Comparison of ENCODE assay signal across 29 cellular contexts in genomic region chr11:70488171-70488570, GRCh38.
"Had no signal": no experiment of that assay in that cellular context is flagged by ENCODE, and none has a peak within 500 bp of the region (broad histone marks: within the 10 kb centered on the region; RNA-seq: fewer than 3 reads in every experiment).

No MANE protein-coding gene starts in this region.

- H3K9me3 Mint-ChIP-seq: activated naive CD4-positive, alpha-beta T cell treated with anti-CD3 and anti-CD28 coated beads, Interleukin-2, amount 50 U/mL, for 72 hours had no signal

- H3K9me3 ChIP-seq: ascending aorta had no signal

- H3K4me1 Mint-ChIP-seq: activated CD8-positive, alpha-beta memory T cell treated with anti-CD3 and anti-CD28 coated beads, Interleukin-2, amount 10 ng/mL, durations not matched to agents 7 days and 5 days; WTC11 had no signal

- DNase-seq: activated CD4-positive, alpha-beta T cell treated with anti-CD3 and anti-CD28 coated beads, Interleukin-2, amount 10 ng/mL, durations not matched to agents 24 days and 14 days; activated CD4-positive, alpha-beta T cell treated with anti-CD3 and anti-CD28 coated beads, Interleukin-2, amount 50 U/mL, for 48 hours; activated CD4-positive, CD25-positive, alpha-beta regulatory T cell treated with anti-CD3 and anti-CD28 coated beads, Interleukin-2, amount 50 U/mL, for 72 hours; activated CD8-positive, alpha-beta memory T cell treated with anti-CD3 and anti-CD28 coated beads, Interleukin-2, amount 10 ng/mL, durations not matched to agents 7 days and 5 days; activated effector memory CD4-positive, alpha-beta T cell treated with anti-CD3 and anti-CD28 coated beads, Interleukin-2, amount 50 U/mL, for 16 hours; activated naive CD4-positive, alpha-beta T cell treated with Interleukin-2 at 50 U/mL for 16 hours; activated naive CD8-positive, alpha-beta T cell treated with anti-CD3 and anti-CD28 coated beads, Interleukin-2, amount 50 U/mL, for 24 hours; activated T-cell treated with anti-CD3 and anti-CD28 coated beads, Interleukin-2, amount 50 U/mL, for 4 hours; amniotic stem cell; body of pancreas; Kasumi-1; KBM-7; NCI-H1105 treated with DMSO at 0.1 percent for 48 hours; NCI-H1436 treated with DMSO at 0.1 percent for 48 hours; NCI-H187; NCI-H2081; NCI-H226; NCI-H69; NK-92 treated with Interleukin-12 subunit alpha and Interleukin-12 subunit beta, amount 100 ng/mL, for 24 hours; OCI-M1; RPMI8226; SHP77; SW 1271 had no signal

- H3K27ac Mint-ChIP-seq: activated CD4-positive, alpha-beta T cell treated with anti-CD3 and anti-CD28 coated beads, Interleukin-2, amount 10 ng/mL, durations not matched to agents 24 days and 14 days; activated CD8-positive, alpha-beta memory T cell treated with anti-CD3 and anti-CD28 coated beads, Interleukin-2, amount 10 ng/mL, durations not matched to agents 7 days and 5 days; activated naive CD4-positive, alpha-beta T cell treated with anti-CD3 and anti-CD28 coated beads, Interleukin-2, amount 50 U/mL, for 72 hours; activated naive CD8-positive, alpha-beta T cell treated with anti-CD3 and anti-CD28 coated beads, Interleukin-2, amount 50 U/mL, for 24 hours; WTC11 had no signal

- H3K27me3 Mint-ChIP-seq: activated CD4-positive, alpha-beta T cell treated with anti-CD3 and anti-CD28 coated beads, Interleukin-2, amount 10 ng/mL, durations not matched to agents 24 days and 14 days; activated CD8-positive, alpha-beta memory T cell treated with anti-CD3 and anti-CD28 coated beads, Interleukin-2, amount 10 ng/mL, durations not matched to agents 7 days and 5 days had no signal

- H3K27ac ChIP-seq: ascending aorta, body of pancreas, SJSA1 had no signal

- ATAC-seq: activated CD8-positive, alpha-beta memory T cell treated with anti-CD3 and anti-CD28 coated beads, Interleukin-2, amount 10 ng/mL, durations not matched to agents 7 days and 5 days; activated naive CD4-positive, alpha-beta T cell treated with anti-CD3 and anti-CD28 coated beads, Interleukin-2, amount 50 U/mL, for 72 hours; activated naive CD8-positive, alpha-beta T cell treated with anti-CD3 and anti-CD28 coated beads, Interleukin-2, amount 50 U/mL, for 24 hours; activated T-cell treated with anti-CD3 and anti-CD28 coated beads, Interleukin-2, amount 50 U/mL, for 4 hours; body of pancreas; Panc1; SK-N-SH treated with all-trans-retinoic acid at 6 μM for 48 hours; WTC11 had no signal

- H3K4me3 ChIP-seq: ascending aorta, body of pancreas, SJSA1 had no signal

- H3K36me3 Mint-ChIP-seq: activated CD8-positive, alpha-beta memory T cell treated with anti-CD3 and anti-CD28 coated beads, Interleukin-2, amount 10 ng/mL, durations not matched to agents 7 days and 5 days; activated naive CD4-positive, alpha-beta T cell treated with anti-CD3 and anti-CD28 coated beads, Interleukin-2, amount 50 U/mL, for 72 hours had no signal

- H3K27me3 ChIP-seq: ascending aorta, body of pancreas, SJSA1 had no signal

- H3K36me3 ChIP-seq: ascending aorta had no signal

- H3K4me3 Mint-ChIP-seq: activated CD4-positive, alpha-beta T cell treated with anti-CD3 and anti-CD28 coated beads, Interleukin-2, amount 10 ng/mL, durations not matched to agents 24 days and 14 days; activated CD8-positive, alpha-beta memory T cell treated with anti-CD3 and anti-CD28 coated beads, Interleukin-2, amount 10 ng/mL, durations not matched to agents 7 days and 5 days; activated naive CD8-positive, alpha-beta T cell treated with anti-CD3 and anti-CD28 coated beads, Interleukin-2, amount 50 U/mL, for 24 hours; activated T-cell treated with anti-CD3 and anti-CD28 coated beads, Interleukin-2, amount 50 U/mL, for 4 hours; WTC11 had no signal

- H3K4me1 ChIP-seq: ascending aorta, body of pancreas, SJSA1 had no signal
